In the genomic region with DNA sequence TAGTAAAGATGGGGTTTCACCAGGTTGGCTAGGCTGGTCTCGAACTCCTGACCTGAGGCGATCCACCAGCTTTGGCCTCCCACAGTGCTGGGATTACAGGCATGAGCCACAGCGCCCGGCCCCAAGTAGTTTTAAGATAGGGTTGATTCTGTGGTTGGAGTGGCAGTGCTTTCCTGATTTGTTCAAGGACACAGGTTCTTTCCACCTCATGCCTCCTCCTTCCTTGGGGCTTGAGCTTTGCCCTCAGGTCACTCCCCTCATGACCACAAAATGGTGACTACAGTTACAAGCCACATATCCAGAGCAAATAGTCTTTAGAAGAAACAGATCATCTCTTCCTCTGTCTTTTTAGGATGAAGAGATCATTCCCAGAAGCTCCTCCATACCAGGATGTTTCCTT, we compare ENCODE assay signal across 17 cellular contexts. TPM values are rescaled to one million over a fixed set of nuclear protein-coding genes. Genes with fewer than 3 reads are reported as not detected.
A peak's percentile ranks its signal among the peaks of the same experiment; 100 is the strongest.
DNase-seq lines count a peak whose midpoint lies in the region; ATAC-seq and TF ChIP-seq lines count a peak whose summit lies in the region.
"Had no signal": no experiment of that assay in that cellular context is flagged by ENCODE, and none has a peak within 500 bp of the region (broad histone marks: within the 10 kb centered on the region; RNA-seq: fewer than 3 reads in every experiment).

No MANE protein-coding gene starts in this region.

- TF ChIP-seq POLR2A in HCT116 (IDR thresholded peaks at IDR 0.05; ENCODE audit: borderline replicate concordance, extremely low read depth, insufficient read depth, insufficient read length): no peak

- CTCF ChIA-PET in HCT116 (lab: Charles Lee): interaction anchor here (0.6 kb wide), 1 partner anchor 10 kb away, joined by 3 read pairs; no protein-coding TSS in a partner anchor
- CTCF ChIA-PET in Calu3 (lab: Charles Lee): no interaction called here

- H3K27me3 Mint-ChIP-seq in Calu3 (ENCODE audit: unreplicated experiment): no peaks in the 10 kb centered on the region

- peak overlapping the region; percentile 21 for H3K27ac Mint-ChIP-seq in stimulated activated effector memory CD8-positive, alpha-beta T cell treated with anti-CD3 and anti-CD28 coated beads, Interleukin-12 subunit alpha, Interleukin-12 subunit beta, amount 100 ng/mL, for 72 hours
- H3K27ac Mint-ChIP-seq in Calu3 (ENCODE audit: unreplicated experiment): no peak overlapping the region
- H3K27ac Mint-ChIP-seq: IgD-negative memory B cell had no signal

- intact Hi-C loops in HCT116 (cut with micrococcal nuclease) (no loop called here), Calu3 (cut with micrococcal nuclease; ENCODE audit: unreplicated experiment) (no loop called here)

- H4K20me1 ChIP-seq in HCT116 (ENCODE audit: insufficient read depth): no peaks in the 10 kb centered on the region
- H4K20me1 ChIP-seq in fibroblast of lung (ENCODE audit: control insufficient read depth, extremely low read depth, insufficient read depth, low read length): no peaks in the 10 kb centered on the region

- H3K9me3 Mint-ChIP-seq in stimulated activated effector memory CD8-positive, alpha-beta T cell treated with anti-CD3 and anti-CD28 coated beads, Interleukin-12 subunit alpha, Interleukin-12 subunit beta, amount 100 ng/mL, for 72 hours: no peaks in the 10 kb centered on the region
- H3K9me3 Mint-ChIP-seq in Calu3 (ENCODE audit: low read depth, unreplicated experiment): no peaks in the 10 kb centered on the region
- H3K9me3 Mint-ChIP-seq: IgD-negative memory B cell had no signal

- no peaks in the 10 kb centered on the region for H3K27me3 ChIP-seq in HCT116 (ENCODE audit: insufficient read depth, low read length)
- no peaks in the 10 kb centered on the region for H3K27me3 ChIP-seq in RWPE2 (ENCODE audit: insufficient read depth, poor library complexity, severe bottlenecking)
- no peaks in the 10 kb centered on the region for H3K27me3 ChIP-seq in fibroblast of lung (ENCODE audit: control insufficient read depth, insufficient read depth, low read length)

- no peaks in the 10 kb centered on the region for H3K9me2 ChIP-seq in HCT116 (ENCODE audit: insufficient read depth)

- H3K4me3 ChIP-seq in HCT116 (replicated peaks in 1 of 2; ENCODE audit: low read depth in 1 of 2, low read length in 2 of 2) (no peak overlapping the region), RWPE2 (ENCODE audit: severe bottlenecking) (no peak overlapping the region), fibroblast of lung (replicated peaks in 1 of 4; ENCODE audit: control extremely low read depth in 1 of 4, insufficient read depth in 1 of 4, low read depth in 3 of 4, low read length in 4 of 4) (no peak overlapping the region)

- H3K4me3 Mint-ChIP-seq in stimulated activated effector memory CD8-positive, alpha-beta T cell treated with anti-CD3 and anti-CD28 coated beads, Interleukin-12 subunit alpha, Interleukin-12 subunit beta, amount 100 ng/mL, for 72 hours: no peak overlapping the region
- no peak overlapping the region for H3K4me3 Mint-ChIP-seq in Calu3 (ENCODE audit: low read depth, unreplicated experiment)
- H3K4me3 Mint-ChIP-seq: CD14-positive monocyte, IgD-negative memory B cell had no signal

- H3K4me1 ChIP-seq in HCT116 (ENCODE audit: control insufficient read depth in 1 of 2, insufficient read depth in 2 of 2, low read length in 2 of 2) (peaks cover 68 to 93% of the 10 kb centered on the region in 2 experiments), RWPE2 (ENCODE audit: insufficient read depth, poor library complexity, severe bottlenecking) (peaks cover 21% of the 10 kb centered on the region), fibroblast of lung (ENCODE audit: control insufficient read depth, extremely low read depth, insufficient read depth, low read length) (peaks cover 12% of the 10 kb centered on the region)

- H3K4me2 ChIP-seq in HCT116 (ENCODE audit: low read length) (peak overlapping the region; percentile 34), fibroblast of lung (ENCODE audit: extremely low read depth, insufficient read depth, low read length) (no peak overlapping the region)

- no peak for ATAC-seq in HCT116
- no peak for ATAC-seq in RWPE2 (ENCODE audit: low read depth)
- no peak for ATAC-seq in stimulated activated effector memory CD8-positive, alpha-beta T cell treated with anti-CD3 and anti-CD28 coated beads, Interleukin-12 subunit alpha, Interleukin-12 subunit beta, amount 100 ng/mL, for 72 hours

- POLR2A ChIA-PET in HCT116 (lab: Charles Lee): interaction anchor here (0.9 to 1.4 kb wide), 2 partner anchors 19 to 182 kb away, joined by 3 to 5 read pairs; no protein-coding TSS in a partner anchor

- no peaks in the 10 kb centered on the region for H3K9me3 ChIP-seq in HCT116 (ENCODE audit: control insufficient read depth in 1 of 2, insufficient read depth in 1 of 2, low read depth in 1 of 2, low read length in 2 of 2)
- no peaks in the 10 kb centered on the region for H3K9me3 ChIP-seq in RWPE2 (ENCODE audit: severe bottlenecking)
- H3K9me3 ChIP-seq in fibroblast of lung (ENCODE audit: control insufficient read depth, insufficient read depth, low read depth, low read length): no peaks in the 10 kb centered on the region

- no peaks in the 10 kb centered on the region for H3K4me1 Mint-ChIP-seq in stimulated activated effector memory CD8-positive, alpha-beta T cell treated with anti-CD3 and anti-CD28 coated beads, Interleukin-12 subunit alpha, Interleukin-12 subunit beta, amount 100 ng/mL, for 72 hours
- peaks cover 1% of the 10 kb centered on the region for H3K4me1 Mint-ChIP-seq in Calu3 (ENCODE audit: low read depth, unreplicated experiment)

- DNase-seq in HCT116 (ENCODE audit: low read depth, low spot score) (no peak), RWPE2 (ENCODE audit: low spot score) (no peak), fibroblast of lung (ENCODE audit: low read depth in 2 of 2) (no peak), NCI-H510A (lab: John Stamatoyannopoulos, UW) (no peak), Calu3 (no peak)
- no peak for DNase-seq in stimulated activated effector memory CD8-positive, alpha-beta T cell treated with anti-CD3 and anti-CD28 coated beads, Interleukin-12 subunit alpha, Interleukin-12 subunit beta, amount 100 ng/mL, for 72 hours (ENCODE audit: low spot score in 2 of 2)
- no peak for DNase-seq in stimulated activated naive CD4-positive, alpha-beta T cell (lab: John Stamatoyannopoulos, UW)
- DNase-seq: DMS79 treated with DMSO at 0.1 percent for 48 hours; Karpas-422; NCI-H1092 treated with DMSO at 0.1 percent for 48 hours; NCI-H2081; NCI-H446 treated with DMSO at 0.1 percent for 48 hours; NCI-H748 treated with DMSO at 0.1 percent for 48 hours; NK-92 treated with Interleukin-12 subunit alpha and Interleukin-12 subunit beta, amount 100 ng/mL, for 24 hours; SHP77 treated with DMSO at 0.1 percent for 48 hours had no signal

- BruUV-seq in HCT116 (replicated peaks; lab: Mats Ljungman, UMichigan): no TSS peak
- BruUV-seq in Calu3 (replicated peaks; lab: Mats Ljungman, UMichigan): no TSS peak

- H3K36me3 ChIP-seq in HCT116 (ENCODE audit: control insufficient read depth in 1 of 2, insufficient read depth in 2 of 2, low read length in 2 of 2) (no peaks in the 10 kb centered on the region), RWPE2 (ENCODE audit: low read depth) (no peaks in the 10 kb centered on the region), fibroblast of lung (ENCODE audit: control insufficient read depth, insufficient read depth, low read length) (no peaks in the 10 kb centered on the region)

- H2AFZ ChIP-seq in HCT116 (ENCODE audit: low read depth, low read length, poor library complexity, severe bottlenecking) (no peak overlapping the region), fibroblast of lung (ENCODE audit: low read length) (no peak overlapping the region)

- RAD21 ChIA-PET in HCT116 (lab: Charles Lee; ENCODE audit: low non-redundant PET in 1 of 2, low total read pairs in 2 of 2, uncharacterized antibody in 2 of 2, unreplicated experiment in 2 of 2): no interaction called here

- H3K79me2 ChIP-seq in HCT116 (ENCODE audit: insufficient read depth, low read length): no peaks in the 10 kb centered on the region
- H3K79me2 ChIP-seq in fibroblast of lung (ENCODE audit: control insufficient read depth, insufficient read depth, low read length): no peaks in the 10 kb centered on the region

- no peaks in the 10 kb centered on the region for H3K36me3 Mint-ChIP-seq in stimulated activated effector memory CD8-positive, alpha-beta T cell treated with anti-CD3 and anti-CD28 coated beads, Interleukin-12 subunit alpha, Interleukin-12 subunit beta, amount 100 ng/mL, for 72 hours
- no peaks in the 10 kb centered on the region for H3K36me3 Mint-ChIP-seq in Calu3 (ENCODE audit: insufficient read depth, unreplicated experiment)
- H3K36me3 Mint-ChIP-seq: CD14-positive monocyte, IgD-negative memory B cell had no signal

- no peak for TF ChIP-seq RAD21 in HCT116 (IDR thresholded peaks at IDR 0.05; ENCODE audit: low read depth)

- peak overlapping the region; percentile 24 for H3K9ac ChIP-seq in HCT116 (ENCODE audit: low read length)
- H3K9ac ChIP-seq in fibroblast of lung (ENCODE audit: insufficient read depth, low read length): no peak overlapping the region

- TF ChIP-seq CTCF in HCT116 (IDR thresholded peaks at IDR 0.05 in 2 of 3, conservative IDR thresholded peaks at IDR 0.05 in 1 of 3; ENCODE audit: borderline replicate concordance in 1 of 3, insufficient read depth in 1 of 3, low read depth in 2 of 3, low read length in 2 of 3) (no peak), RWPE2 (IDR thresholded peaks at IDR 0.05; ENCODE audit: poor library complexity, severe bottlenecking) (no peak), fibroblast of lung (conservative IDR thresholded peaks at IDR 0.05 in 1 of 2, IDR thresholded peaks at IDR 0.05 in 1 of 2; ENCODE audit: low read depth in 1 of 2, low read length in 2 of 2) (no peak), Calu3 (IDR thresholded peaks at IDR 0.05; ENCODE audit: unreplicated experiment) (no peak)

- H3K27ac ChIP-seq in HCT116 (ENCODE audit: low read depth, low read length): peak overlapping the region; percentile 22
- peak overlapping the region; percentile 58 for H3K27ac ChIP-seq in RWPE2 (ENCODE audit: poor library complexity, severe bottlenecking)
- H3K27ac ChIP-seq in fibroblast of lung (ENCODE audit: insufficient read depth, low read length): peak overlapping the region; percentile 65

TF ChIP-seq in HCT116, 20 proteins besides CTCF, POLR2A, EP300 and RAD21 (continues in another document):
- TF ChIP-seq ZFX (IDR thresholded peaks at IDR 0.05) (no peak), ZNF274 (IDR thresholded peaks at IDR 0.05; ENCODE audit: low read depth, low read length) (no peak), SP1 (IDR thresholded peaks at IDR 0.05; ENCODE audit: low read depth) (no peak), SRF (IDR thresholded peaks at IDR 0.05; ENCODE audit: low read depth) (no peak), POLR2AphosphoS5 (IDR thresholded peaks at IDR 0.05; ENCODE audit: low read depth, low read length) (no peak), SIN3A (IDR thresholded peaks at IDR 0.05; ENCODE audit: low read depth) (no peak)

RNA-seq across cellular contexts. Expression of a gene that starts 25.3 kb away (rescaled TPM):
- total RNA-seq in HCT116 (2021; ENCODE audit: unreplicated experiment) (127 TPM), fibroblast of lung (71.7 and 108 TPM in 2 replicates), Calu3 (2022) (15.0 and 18.8 TPM in 2 replicates)
- 71.8 and 86.2 TPM in 2 replicates for polyA plus RNA-seq in HCT116 (2012)
- 96.3 and 103 TPM in 2 replicates for polyA plus RNA-seq in fibroblast of lung
- polyA plus RNA-seq in fibroblast of lung (2012): 75.4 and 85.6 TPM in 2 replicates
- 28.3 and 42.8 TPM in 2 replicates for polyA minus RNA-seq in fibroblast of lung (ENCODE audit: low replicate concordance)
